Comparison of ENCODE assay signal across 9 cellular contexts in the genomic region with DNA sequence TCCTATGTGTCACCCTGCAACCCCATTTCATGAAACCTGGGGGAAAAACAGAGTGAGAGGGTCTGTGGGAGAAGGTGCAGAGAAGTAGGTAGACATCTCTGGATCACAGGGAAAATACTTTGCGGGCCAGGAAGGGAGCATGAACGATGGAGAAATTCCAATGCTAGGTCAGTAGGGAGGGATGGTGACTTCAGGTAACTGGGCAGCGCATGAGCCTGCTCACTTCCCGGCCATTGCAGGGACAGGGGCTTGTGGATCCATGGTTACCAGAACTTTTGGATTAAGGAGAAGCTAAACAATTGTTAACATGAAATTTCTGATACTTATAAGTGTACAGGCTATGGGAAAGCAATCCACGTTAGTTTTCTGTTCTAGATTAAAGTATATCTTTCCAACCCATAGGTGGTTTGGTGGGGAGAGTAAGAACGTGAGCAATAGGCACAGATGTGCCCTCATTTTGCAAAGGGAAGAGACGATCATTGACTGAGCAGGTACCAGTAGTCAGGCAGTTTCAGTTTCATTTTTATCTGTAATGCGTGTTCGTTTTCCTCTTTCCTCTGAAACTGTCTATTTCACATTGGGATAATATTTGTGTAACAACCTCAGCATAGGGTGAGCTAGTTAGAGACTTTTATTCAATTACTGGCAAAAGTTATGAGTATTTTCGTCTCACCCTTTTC.
A peak's percentile ranks its signal among the peaks of the same experiment; 100 is the strongest.
DNase-seq lines count a peak whose midpoint lies in the region; ATAC-seq and TF ChIP-seq lines count a peak whose summit lies in the region.
"Had no signal": no experiment of that assay in that cellular context is flagged by ENCODE, and none has a peak within 500 bp of the region (broad histone marks: within the 10 kb centered on the region; RNA-seq: fewer than 3 reads in every experiment).

No MANE protein-coding gene starts in this region.

- peaks cover 14% of the 10 kb centered on the region for H3K4me1 Mint-ChIP-seq in activated naive CD8-positive, alpha-beta T cell treated with anti-CD3 and anti-CD28 coated beads, Interleukin-2, amount 50 U/mL, for 24 hours

- H3K36me3 ChIP-seq in ACC112 (ENCODE audit: insufficient read depth, low read length): no peaks in the 10 kb centered on the region

- no peaks in the 10 kb centered on the region for H3K36me3 Mint-ChIP-seq in activated naive CD8-positive, alpha-beta T cell treated with anti-CD3 and anti-CD28 coated beads, Interleukin-2, amount 50 U/mL, for 24 hours (ENCODE audit: low read depth)

- peak overlapping the region; percentile 53 for H3K4me3 ChIP-seq in ACC112 (ENCODE audit: low read depth, low read length)

- H3K79me2 ChIP-seq in ACC112 (ENCODE audit: control insufficient read depth, insufficient read depth, low read length, unreplicated experiment): no peaks in the 10 kb centered on the region
- H3K79me2 ChIP-seq: parathyroid adenoma had no signal

- no peaks in the 10 kb centered on the region; the same call in 1 of the 2 replicates for H3K27me3 ChIP-seq in ACC112 (ENCODE audit: insufficient read depth, low read length)

- H3K27ac Mint-ChIP-seq in activated naive CD8-positive, alpha-beta T cell treated with anti-CD3 and anti-CD28 coated beads, Interleukin-2, amount 50 U/mL, for 24 hours: no peak overlapping the region

- ATAC-seq in GM19043 (IDR thresholded peaks at IDR 0.05; ENCODE audit: low read depth, unreplicated experiment): peak; percentile 79
- peak; percentile 85 for ATAC-seq in HG03342 (IDR thresholded peaks at IDR 0.05; ENCODE audit: unreplicated experiment)
- ATAC-seq in activated naive CD8-positive, alpha-beta T cell treated with anti-CD3 and anti-CD28 coated beads, Interleukin-2, amount 50 U/mL, for 24 hours: peak; percentile 86

- H3K27me3 Mint-ChIP-seq in activated naive CD8-positive, alpha-beta T cell treated with anti-CD3 and anti-CD28 coated beads, Interleukin-2, amount 50 U/mL, for 24 hours: no peaks in the 10 kb centered on the region

- no peaks in the 10 kb centered on the region for H3K4me1 ChIP-seq in ACC112 (ENCODE audit: control insufficient read depth, insufficient read depth, low read length, unreplicated experiment)
- H3K4me1 ChIP-seq: parathyroid adenoma had no signal

- POLR2A ChIA-PET in HEK293T (lab: Yijun Ruan, JAX): no interaction called here

- peak overlapping the region; percentile 61 for H3K4me3 Mint-ChIP-seq in activated naive CD8-positive, alpha-beta T cell treated with anti-CD3 and anti-CD28 coated beads, Interleukin-2, amount 50 U/mL, for 24 hours

- peaks cover 15% of the 10 kb centered on the region for H3K9me3 Mint-ChIP-seq in activated naive CD8-positive, alpha-beta T cell treated with anti-CD3 and anti-CD28 coated beads, Interleukin-2, amount 50 U/mL, for 24 hours

- CTCF ChIA-PET in HEK293T (lab: Yijun Ruan, JAX): no interaction called here

- no peak overlapping the region for H3K27ac ChIP-seq in ACC112 (ENCODE audit: low read depth, low read length)
- H3K27ac ChIP-seq: parathyroid adenoma had no signal

- no peak for DNase-seq in activated naive CD8-positive, alpha-beta T cell treated with anti-CD3 and anti-CD28 coated beads, Interleukin-2, amount 50 U/mL, for 24 hours
- DNase-seq in HEK293T (ENCODE audit: extremely low spot score): no peak
- DNase-seq in stimulated activated CD4-positive, alpha-beta T cell treated with anti-CD3 and anti-CD28 coated beads, Interleukin-15, amount 100 ng/mL, for 24 hours: no peak
- DNase-seq in dermis blood vessel endothelial cell: no peak
- DNase-seq in iPS-NIHi11 (ENCODE audit: low spot score): no peak

- no peak overlapping the region for H2AFZ ChIP-seq in ACC112 (ENCODE audit: low read length, unreplicated experiment)
- H2AFZ ChIP-seq: parathyroid adenoma had no signal

TF ChIP-seq in HEK293T, 16 proteins besides CTCF, POLR2A, EP300 and RAD21:
- TF ChIP-seq SUZ12 (IDR thresholded peaks at IDR 0.05) (no peak), ARNT (IDR thresholded peaks at IDR 0.05) (no peak), FOXK2 (IDR thresholded peaks at IDR 0.05) (no peak), CTBP1 (IDR thresholded peaks at IDR 0.05; ENCODE audit: borderline replicate concordance) (no peak), NFRKB (IDR thresholded peaks at IDR 0.05) (no peak), SP1 (IDR thresholded peaks at IDR 0.05) (no peak), ZNF384 (IDR thresholded peaks at IDR 0.05) (no peak)
- TF ChIP-seq, protein P1, sequence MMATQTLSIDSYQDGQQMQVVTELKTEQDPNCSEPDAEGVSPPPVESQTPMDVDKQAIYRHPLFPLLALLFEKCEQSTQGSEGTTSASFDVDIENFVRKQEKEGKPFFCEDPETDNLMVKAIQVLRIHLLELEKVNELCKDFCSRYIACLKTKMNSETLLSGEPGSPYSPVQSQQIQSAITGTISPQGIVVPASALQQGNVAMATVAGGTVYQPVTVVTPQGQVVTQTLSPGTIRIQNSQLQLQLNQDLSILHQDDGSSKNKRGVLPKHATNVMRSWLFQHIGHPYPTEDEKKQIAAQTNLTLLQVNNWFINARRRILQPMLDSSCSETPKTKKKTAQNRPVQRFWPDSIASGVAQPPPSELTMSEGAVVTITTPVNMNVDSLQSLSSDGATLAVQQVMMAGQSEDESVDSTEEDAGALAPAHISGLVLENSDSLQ (IDR thresholded peaks at IDR 0.05): no peak
TF ChIP-seq in HEK293T: peak in this region for 0.
